In the genomic region with DNA sequence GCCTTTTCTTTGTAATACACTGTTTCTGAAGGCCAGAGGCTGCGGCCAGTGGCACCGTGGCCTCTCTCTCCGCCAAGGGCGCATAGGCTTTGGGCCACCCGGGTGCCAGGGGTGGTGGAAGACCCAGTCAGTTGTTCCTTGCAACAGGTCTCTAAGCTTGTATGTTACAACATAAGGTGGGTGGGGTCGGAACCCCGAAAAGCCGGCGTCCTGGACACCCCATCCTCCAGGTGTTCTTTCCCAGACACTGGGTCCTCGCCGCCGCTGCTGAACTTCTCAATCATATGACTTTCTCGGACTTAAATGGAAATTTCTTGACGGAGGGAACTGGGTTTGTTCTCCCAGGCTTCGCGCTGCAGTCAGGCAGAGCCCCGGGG, we compare ENCODE assay signal across 8 cellular contexts. TPM values are rescaled to one million over a fixed set of nuclear protein-coding genes. Genes with fewer than 3 reads are reported as not detected.
DNase-seq lines count a peak whose midpoint lies in the region; ATAC-seq and TF ChIP-seq lines count a peak whose summit lies in the region.

No MANE protein-coding gene starts in this region.

- H3K4me1 ChIP-seq in spleen = peaks cover 14 to 79% (median 49%) of the 10 kb centered on the region in 6 donors
- H3K4me1 ChIP-seq in foreskin keratinocyte = peaks cover 12% of the 10 kb centered on the region

- peaks cover 0 to 24% (median 8%) of the 10 kb centered on the region in 7 donors for H3K27me3 ChIP-seq in spleen (replicated peaks in 1 of 7)
- H3K27me3 ChIP-seq in foreskin keratinocyte = no peaks in the 10 kb centered on the region

- H3K27ac ChIP-seq in spleen (peak overlapping the region in 6 of 8 donors; percentile 30 to 79 (median 68)), foreskin keratinocyte (no peak overlapping the region)

- TF ChIP-seq CTCF in spleen (IDR thresholded peaks at IDR 0.05 in 8 of 11, conservative IDR thresholded peaks at IDR 0.05 in 3 of 11) (no peak), GM20000 (IDR thresholded peaks at IDR 0.05; ENCODE audit: extremely low read depth, missing control alignments) (no peak), foreskin keratinocyte (conservative IDR thresholded peaks at IDR 0.05) (no peak)

- H3K4me3 ChIP-seq in GM08714 (ENCODE audit: low read length) (peak overlapping the region; percentile 90; the same call in 1 of the 2 replicates), spleen (peak overlapping the region; percentile 53 to 70 (median 64))

- peak; percentile 76 for DNase-seq in activated CD8-positive, alpha-beta memory T cell treated with anti-CD3 and anti-CD28 coated beads for 24 hours
- DNase-seq in head of caudate nucleus (peak in 29 of 42 donors; percentile 2 to 56 (median 33)), spleen (peak; percentile 80), GM20000 (ENCODE audit: low spot score) (no peak), foreskin keratinocyte (no peak)

- intact Hi-C loops in head of caudate nucleus (cut with DNase I) = no loop called here
- intact Hi-C loops in spleen (cut with DNase I; ENCODE audit: low total_unique reads) = no loop called here

- H3K9me3 ChIP-seq in spleen = no peaks in the 10 kb centered on the region

- WGBS in spleen, 5 donors = 6 to 14% (median 7%) methylated on average over 17 of the region's 17 CpGs

- no peak for TF ChIP-seq POLR2A in spleen (IDR thresholded peaks at IDR 0.05)

- ATAC-seq in GM19463 (IDR thresholded peaks at IDR 0.05; ENCODE audit: unreplicated experiment) (no peak), foreskin keratinocyte (no peak), HG02678 (IDR thresholded peaks at IDR 0.05; ENCODE audit: unreplicated experiment) (no peak)

- no peaks in the 10 kb centered on the region for H3K36me3 ChIP-seq in spleen

RNA-seq across cellular contexts. Expression of a gene that starts 1.0 kb away (rescaled TPM):
- total RNA-seq in spleen = 1 to 10 TPM; 3.5 to 8.7 (median 6.0) TPM
- 1 to 10 TPM; 1.3 to 1.7 (median 1.6) TPM for polyA plus RNA-seq in spleen
- 4.9 and 6.4 TPM in 2 replicates for total RNA-seq in foreskin keratinocyte
- 1.3 and 2.1 TPM in 2 replicates for polyA plus RNA-seq in foreskin keratinocyte

Comparison
In these comparisons a context has a peak if more than half of its experiments do, and no peak if none do; other contexts are left out.
1. DNase-seq: peak in activated CD8-positive, alpha-beta memory T cell treated with anti-CD3 and anti-CD28 coated beads for 24 hours (single experiment), head of caudate nucleus (29 of 42) and spleen (single experiment); none in GM20000 (single experiment) and foreskin keratinocyte (0 of 2).